In genomic region chr4:52824603-52825310, GRCh38 we compare ENCODE assay signal across 11 cellular contexts. TPM values are rescaled to one million over a fixed set of nuclear protein-coding genes. Genes with fewer than 3 reads are reported as not detected.
DNase-seq lines count a peak whose midpoint lies in the region; ATAC-seq and TF ChIP-seq lines count a peak whose summit lies in the region.
"Had no signal": no experiment of that assay in that cellular context is flagged by ENCODE, and none has a peak within 500 bp of the region (broad histone marks: within the 10 kb centered on the region; RNA-seq: fewer than 3 reads in every experiment).

No MANE protein-coding gene starts in this region.

- intact Hi-C loops in MCF 10A (cut with micrococcal nuclease) = loop anchor here (5.0 kb wide), 1 partner anchor 38 kb away; the partner anchor contains the start of gene RASL11B
- intact Hi-C loops in breast epithelium (cut with DNase I; ENCODE audit: low total_unique reads) = no loop called here
- intact Hi-C loops in aorta (cut with DNase I) = no loop called here

- H3K27me3 Mint-ChIP-seq in MCF 10A (ENCODE audit: insufficient read depth, unreplicated experiment) = no peaks in the 10 kb centered on the region
- no peaks in the 10 kb centered on the region for H3K27me3 Mint-ChIP-seq in T-helper 2 cell treated with Interferon-gamma antibody and Interleukin-4, amounts not matched to agents 5 μg/mL and 100 μg/mL, for 36 hours (ENCODE audit: low read depth)

- H3K4me3 Mint-ChIP-seq in MCF 10A (ENCODE audit: unreplicated experiment) = no peak overlapping the region
- H3K4me3 Mint-ChIP-seq in T-helper 2 cell treated with Interferon-gamma antibody and Interleukin-4, amounts not matched to agents 5 μg/mL and 100 μg/mL, for 36 hours = no peak overlapping the region

- DNase-seq in MCF 10A (ENCODE audit: unreplicated experiment) = no peak
- DNase-seq in breast epithelium (ENCODE audit: low spot score in 2 of 2) = no peak
- DNase-seq in fibroblast of gingiva (ENCODE audit: low read depth) = peak; percentile 77
- no peak for DNase-seq in aorta
- DNase-seq in NOMO-1 (lab: John Stamatoyannopoulos, UW; ENCODE audit: unreplicated experiment in 2 of 2) = no peak
- no peak for DNase-seq in T-helper 2 cell treated with Interferon-gamma antibody and Interleukin-4, amounts not matched to agents 5 μg/mL and 100 μg/mL, for 36 hours (ENCODE audit: low spot score)
- DNase-seq: effector CD8-positive, alpha-beta T cell; NCI-H2107; stimulated activated CD4-positive, alpha-beta T cell treated with anti-CD3 and anti-CD28 coated beads, Interleukin-4, amount 100 ng/mL, for 4 hours had no signal

- 58 to 62% methylated on average over 6 to 7 of the region's 8 CpGs for WGBS in mesodermal cell (ENCODE audit: insufficient coverage in 2 of 2), 2 experiments
- WGBS in aorta, 2 donors = 59 to 61% methylated on average over 8 of the region's 8 CpGs

- peaks cover 38% of the 10 kb centered on the region for H3K4me1 Mint-ChIP-seq in MCF 10A (ENCODE audit: insufficient read depth, unreplicated experiment)
- H3K4me1 Mint-ChIP-seq in T-helper 2 cell treated with Interferon-gamma antibody and Interleukin-4, amounts not matched to agents 5 μg/mL and 100 μg/mL, for 36 hours (ENCODE audit: low read depth) = peaks cover 6% of the 10 kb centered on the region

- H3K27ac ChIP-seq in breast epithelium (peak overlapping the region in 1 of 2 donors; percentile 86), mesodermal cell (ENCODE audit: low read depth, low read length, severe bottlenecking) (peak overlapping the region; percentile 89), aorta (ENCODE audit: low read depth in 1 of 2, low read length in 2 of 2) (no peak overlapping the region)

- H3K4me1 ChIP-seq in breast epithelium (no peaks in the 10 kb centered on the region), mesodermal cell (ENCODE audit: control insufficient read depth, insufficient read depth, low read length, poor library complexity, severe bottlenecking) (peaks cover 19% of the 10 kb centered on the region), aorta (ENCODE audit: control insufficient read depth in 1 of 2, insufficient read depth in 2 of 2, low read length in 2 of 2) (no peaks in the 10 kb centered on the region)

- H3K36me3 ChIP-seq in breast epithelium (no peaks in the 10 kb centered on the region), mesodermal cell (ENCODE audit: control insufficient read depth, insufficient read depth, low read length) (no peaks in the 10 kb centered on the region), aorta (ENCODE audit: control insufficient read depth in 1 of 2, insufficient read depth in 2 of 2, low read length in 1 of 2) (no peaks in the 10 kb centered on the region)

- H3K27me3 ChIP-seq in breast epithelium (no peaks in the 10 kb centered on the region), aorta (ENCODE audit: control insufficient read depth in 1 of 2, insufficient read depth in 2 of 2, low read length in 1 of 2) (peaks cover 0 to 1% of the 10 kb centered on the region in 2 donors)

- POLR2A ChIA-PET in MCF 10A (lab: Yijun Ruan, JAX) = interaction anchor here (0.6 to 3.9 kb wide), 4 partner anchors 12 to 112 kb away, joined by 3 to 124 read pairs (median 3); no protein-coding TSS in a partner anchor

- no peak for TF ChIP-seq POLR2A in breast epithelium (IDR thresholded peaks at IDR 0.05)

- ATAC-seq in aorta (ENCODE audit: low FRiP score) (peak; percentile 36), HG03520 (IDR thresholded peaks at IDR 0.05; ENCODE audit: unreplicated experiment) (no peak)

- CTCF ChIA-PET in MCF 10A (lab: Yijun Ruan, JAX) = interaction anchor here (1.1 kb wide), 1 partner anchor 12 kb away, joined by 3 read pairs; no protein-coding TSS in a partner anchor

- peak overlapping the region; percentile 92 for H3K27ac Mint-ChIP-seq in MCF 10A (ENCODE audit: low read depth, unreplicated experiment)
- H3K27ac Mint-ChIP-seq in T-helper 2 cell treated with Interferon-gamma antibody and Interleukin-4, amounts not matched to agents 5 μg/mL and 100 μg/mL, for 36 hours = no peak overlapping the region

- no peaks in the 10 kb centered on the region for H3K36me3 Mint-ChIP-seq in MCF 10A (ENCODE audit: insufficient read depth, unreplicated experiment)
- no peaks in the 10 kb centered on the region for H3K36me3 Mint-ChIP-seq in T-helper 2 cell treated with Interferon-gamma antibody and Interleukin-4, amounts not matched to agents 5 μg/mL and 100 μg/mL, for 36 hours (ENCODE audit: low read depth)

- TF ChIP-seq CTCF in MCF 10A (IDR thresholded peaks at IDR 0.05; ENCODE audit: unreplicated experiment) = no peak
- no peak for TF ChIP-seq CTCF in breast epithelium (IDR thresholded peaks at IDR 0.05)

- no peak overlapping the region for H3K4me3 ChIP-seq in breast epithelium
- H3K4me3 ChIP-seq in mesodermal cell (ENCODE audit: extremely low read depth, insufficient read depth, low read length, poor library complexity, severe bottlenecking) = no peak overlapping the region
- H3K4me3 ChIP-seq in aorta (ENCODE audit: low read length in 2 of 2) = no peak overlapping the region

- H3K9me3 Mint-ChIP-seq in MCF 10A (ENCODE audit: unreplicated experiment) = peaks cover 8% of the 10 kb centered on the region
- H3K9me3 Mint-ChIP-seq in T-helper 2 cell treated with Interferon-gamma antibody and Interleukin-4, amounts not matched to agents 5 μg/mL and 100 μg/mL, for 36 hours = peaks cover 8% of the 10 kb centered on the region

- H3K9me3 ChIP-seq in breast epithelium (no peaks in the 10 kb centered on the region), mesodermal cell (ENCODE audit: control insufficient read depth, low read length) (no peaks in the 10 kb centered on the region), aorta (ENCODE audit: control insufficient read depth, low read length) (no peaks in the 10 kb centered on the region)

- no TSS peak for BruUV-seq in MCF 10A (replicated peaks; lab: Mats Ljungman, UMichigan)

RNA-seq across cellular contexts. Expression of gene RASL11B, which starts 37.4 kb away (rescaled TPM):
- total RNA-seq in MCF 10A (2022) = 1.7 and 2.6 TPM in 2 replicates
- total RNA-seq in breast epithelium = 1 to 10 TPM in 2 of 3 donors, not detected in 1; 3.1 to 4.9 TPM
- polyA plus RNA-seq in mesodermal cell (2013, experiment 1 of 2) = 8.8 TPM
- polyA plus RNA-seq in mesodermal cell (2013, experiment 2 of 2) = 8.7 TPM
- total RNA-seq in aorta = 1 to 10 TPM; 5.6 to 5.7 TPM
- 10 to 100 TPM in 1 of 2 donors, 1 to 10 TPM in 1; 4.8 to 12.3 TPM for polyA plus RNA-seq in aorta
